In genomic region chr4:8605289-8605688, GRCh38 we compare ENCODE assay signal across 12 cellular contexts. TPM values are rescaled to one million over a fixed set of nuclear protein-coding genes. Genes with fewer than 3 reads are reported as not detected.
"Had no signal": no experiment of that assay in that cellular context is flagged by ENCODE, and none has a peak within 500 bp of the region (broad histone marks: within the 10 kb centered on the region; RNA-seq: fewer than 3 reads in every experiment).

No MANE protein-coding gene starts in this region.

- H3K4me3 Mint-ChIP-seq: GM23338, HFFc6, IgD-negative memory B cell had no signal

- FAIRE-seq: HTR-8/SVneo had no signal

- H3K9ac ChIP-seq: KMS-11 had no signal

- H3K36me3 ChIP-seq: HAP-1 had no signal

- H3K9me3 Mint-ChIP-seq: GM23338, HFFc6, IgD-negative memory B cell had no signal

- H3K4me2 ChIP-seq: GM23338, KMS-11 had no signal

- DNase-seq: H7, HFFc6, Karpas-422, KBM-7 had no signal

- H3K27ac Mint-ChIP-seq: GM23338, HFFc6, IgD-negative memory B cell had no signal

- H2AFZ ChIP-seq: GM23338 had no signal

- H3K27me3 Mint-ChIP-seq: IgD-negative memory B cell had no signal

- H3K27ac ChIP-seq: KMS-11 had no signal

- H3K4me3 ChIP-seq: GM23338, HAP-1 had no signal

- H3K9me3 ChIP-seq: HAP-1 had no signal

- H3K4me1 ChIP-seq: HAP-1 had no signal

- ATAC-seq: GM23338, HCT116 had no signal

RNA-seq across cellular contexts. Expression of gene CPZ, which starts 12.7 kb away (rescaled TPM):
- total RNA-seq: HT-29 had no signal
- polyA plus RNA-seq: IgD-negative memory B cell had no signal

RNA-seq across cellular contexts. Expression of gene GPR78, which starts 25.1 kb away (rescaled TPM):
- total RNA-seq: H4, HT-29 had no signal
- polyA plus RNA-seq: IgD-negative memory B cell had no signal
